25 cellular contexts compared by ENCODE assay signal in genomic region chr14:98242903-98243302, GRCh38.
"Had no signal": no experiment of that assay in that cellular context is flagged by ENCODE, and none has a peak within 500 bp of the region (broad histone marks: within the 10 kb centered on the region; RNA-seq: fewer than 3 reads in every experiment).

No MANE protein-coding gene starts in this region.

- H3K4me3 ChIP-seq: dorsolateral prefrontal cortex, esophagus squamous epithelium, gastroesophageal sphincter had no signal

- DNase-seq: activated CD4-positive, alpha-beta memory T cell treated with anti-CD3 and anti-CD28 coated beads, Interleukin-2, amount 10 ng/mL, durations not matched to agents 7 days and 5 days; activated CD4-positive, alpha-beta T cell treated with anti-CD3 and anti-CD28 coated beads for 36 hours; activated CD4-positive, alpha-beta T cell treated with anti-CD3 and anti-CD28 coated beads, Interleukin-2, amount 10 ng/mL, durations not matched to agents 24 days and 14 days; activated CD4-positive, CD25-positive, alpha-beta regulatory T cell; activated CD4-positive, CD25-positive, alpha-beta regulatory T cell treated with anti-CD3 and anti-CD28 coated beads, Interleukin-2, amount 50 U/mL, for 72 hours; activated CD8-positive, alpha-beta memory T cell treated with anti-CD3 and anti-CD28 coated beads, Interleukin-2, amount 50 U/mL, for 48 hours; activated gamma-delta T cell; activated naive CD4-positive, alpha-beta T cell; activated naive CD4-positive, alpha-beta T cell treated with anti-CD3 and anti-CD28 coated beads, Interleukin-2, amount 10 ng/mL, durations not matched to agents 7 days and 5 days; activated T-cell treated with anti-CD3 and anti-CD28 coated beads for 4 hours; activated T-cell treated with anti-CD3 and anti-CD28 coated beads, Interleukin-2, amount 50 U/mL, for 24 hours; activated T-cell treated with anti-CD3 and anti-CD28 coated beads, Interleukin-2, amount 50 U/mL, for 72 hours; amniotic stem cell; anterior cingulate cortex; brain microvascular endothelial cell; caudate nucleus; dorsolateral prefrontal cortex; effector memory CD4-positive, alpha-beta T cell; esophagus squamous epithelium; foreskin melanocyte; T-helper 2 cell had no signal

- H3K9me3 ChIP-seq: esophagus squamous epithelium, gastroesophageal sphincter had no signal

- H3K36me3 ChIP-seq: brain microvascular endothelial cell, esophagus squamous epithelium, gastroesophageal sphincter had no signal

- FAIRE-seq: astrocyte had no signal

- H3K27ac ChIP-seq: brain microvascular endothelial cell, dorsolateral prefrontal cortex, epithelial cell of prostate, esophagus squamous epithelium, gastroesophageal sphincter had no signal

- H3K4me1 ChIP-seq: gastroesophageal sphincter had no signal

- ATAC-seq: activated CD4-positive, alpha-beta T cell treated with anti-CD3 and anti-CD28 coated beads for 36 hours; activated naive CD4-positive, alpha-beta T cell treated with anti-CD3 and anti-CD28 coated beads, Interleukin-2, amount 50 U/mL, for 72 hours; activated T-cell treated with anti-CD3 and anti-CD28 coated beads, Interleukin-2, amount 50 U/mL, for 72 hours; gastroesophageal sphincter had no signal

- H3K27me3 ChIP-seq: brain microvascular endothelial cell, esophagus squamous epithelium had no signal
